Comparison of ENCODE assay signal across 8 cellular contexts in genomic region chr7:123532788-123533552, GRCh38. TPM values are rescaled to one million over a fixed set of nuclear protein-coding genes. Genes with fewer than 3 reads are reported as not detected.
DNase-seq lines count a peak whose midpoint lies in the region; ATAC-seq and TF ChIP-seq lines count a peak whose summit lies in the region.
"Not testable (repeated sequence)": the region's sequence is repeated elsewhere in the genome, so short reads cannot be mapped to it uniquely, and the experiment has no call there.

No MANE protein-coding gene starts in this region.

- H2AFZ ChIP-seq in OCI-LY1 (ENCODE audit: low read length): not testable (repeated sequence)

- not testable (repeated sequence) for H3K9me3 ChIP-seq in OCI-LY1 (ENCODE audit: low read length); colonic mucosa; iPS-18a (ENCODE audit: control insufficient read depth, low read depth, low read length); vagina

- ATAC-seq in GM18502 (IDR thresholded peaks at IDR 0.05; ENCODE audit: poor library complexity, unreplicated experiment) (peak; percentile 18), HG02642 (IDR thresholded peaks at IDR 0.05; ENCODE audit: poor library complexity, unreplicated experiment) (peak; percentile 41)

- TF ChIP-seq CTCF in OCI-LY1 (IDR thresholded peaks at IDR 0.05; ENCODE audit: low read length); colonic mucosa (IDR thresholded peaks at IDR 0.05); vagina (IDR thresholded peaks at IDR 0.05): not testable (repeated sequence)

- not testable (repeated sequence) for H3K9ac ChIP-seq in OCI-LY1 (ENCODE audit: low read length); colonic mucosa (ENCODE audit: low read depth in 2 of 2, low read length in 2 of 2); iPS-18a (ENCODE audit: low read length)

- H3K9me2 ChIP-seq in OCI-LY1 (ENCODE audit: low read depth, low read length): not testable (repeated sequence)

- not testable (repeated sequence) for TF ChIP-seq POLR2A in vagina (IDR thresholded peaks at IDR 0.05)

- DNase-seq in activated CD8-positive, alpha-beta memory T cell treated with anti-CD3 and anti-CD28 coated beads for 24 hours: peak; percentile 72
- DNase-seq in colonic mucosa (peak; percentile 41), posterior vena cava (ENCODE audit: low spot score) (peak; percentile 75)
- DNase-seq in vagina (ENCODE audit: extremely low spot score in 2 of 2): not testable (repeated sequence)

- not testable (repeated sequence) for H3K79me2 ChIP-seq in OCI-LY1 (ENCODE audit: insufficient read depth, low read length)

- H3K4me3 ChIP-seq in OCI-LY1 (ENCODE audit: low read depth, low read length, poor library complexity, severe bottlenecking) (peak overlapping the region; percentile 35), iPS-18a (ENCODE audit: low read length) (peak overlapping the region; percentile 57), vagina (peak overlapping the region; percentile 37 to 38)
- not testable (repeated sequence) for H3K4me3 ChIP-seq in colonic mucosa

- H3K4me1 ChIP-seq in OCI-LY1 (ENCODE audit: insufficient read depth, low read length, severe bottlenecking) (peaks cover 18% of the 10 kb centered on the region), iPS-18a (ENCODE audit: control insufficient read depth, low read depth, low read length) (peaks cover 11% of the 10 kb centered on the region)
- H3K4me1 ChIP-seq in colonic mucosa, vagina: not testable (repeated sequence)

- intact Hi-C loops in colonic mucosa (cut with DNase I); posterior vena cava (cut with DNase I); vagina (cut with DNase I): not testable (repeated sequence)

- H3K36me3 ChIP-seq in OCI-LY1 (ENCODE audit: insufficient read depth, low read length); colonic mucosa; iPS-18a (ENCODE audit: control insufficient read depth, low read depth, low read length); vagina: not testable (repeated sequence)

- not testable (repeated sequence) for H4K20me1 ChIP-seq in OCI-LY1 (ENCODE audit: insufficient read depth, low read length)

- H3K27ac ChIP-seq in OCI-LY1 (ENCODE audit: low read depth, low read length, poor library complexity, severe bottlenecking); colonic mucosa; iPS-18a (ENCODE audit: low read length); vagina: not testable (repeated sequence)

- peaks cover 12% of the 10 kb centered on the region for H3F3A ChIP-seq in OCI-LY1 (ENCODE audit: insufficient read depth, low read length)

- H3K27me3 ChIP-seq in OCI-LY1 (ENCODE audit: insufficient read depth, low read length); colonic mucosa; vagina: not testable (repeated sequence)
- peaks cover 14% of the 10 kb centered on the region for H3K27me3 ChIP-seq in iPS-18a (ENCODE audit: control insufficient read depth, insufficient read depth, low read length)

- peak overlapping the region; percentile 21; the same call in 1 of the 2 replicates for H3K4me2 ChIP-seq in OCI-LY1 (ENCODE audit: low read length)

RNA-seq across cellular contexts. Expression of gene IQUB, which starts 1.4 kb away (rescaled TPM):
- total RNA-seq in colonic mucosa (under 1 TPM in 1 of 2 donors, not detected in 1; 0.16 TPM), posterior vena cava (1 to 10 TPM in 1 of 2 donors, under 1 TPM in 1; 0.97 to 1.0 TPM), vagina (0.98 TPM)

RNA-seq across cellular contexts. Expression of gene NDUFA5, which starts 24.6 kb away (rescaled TPM):
- total RNA-seq in colonic mucosa (100 to 1,000 TPM in 1 of 2 donors, 10 to 100 TPM in 1; 86.0 to 129 TPM), posterior vena cava (10 to 100 TPM; 84.8 to 85.7 TPM), vagina (25.8 TPM)
